1 cellular context compared by ENCODE assay signal in the genomic region with DNA sequence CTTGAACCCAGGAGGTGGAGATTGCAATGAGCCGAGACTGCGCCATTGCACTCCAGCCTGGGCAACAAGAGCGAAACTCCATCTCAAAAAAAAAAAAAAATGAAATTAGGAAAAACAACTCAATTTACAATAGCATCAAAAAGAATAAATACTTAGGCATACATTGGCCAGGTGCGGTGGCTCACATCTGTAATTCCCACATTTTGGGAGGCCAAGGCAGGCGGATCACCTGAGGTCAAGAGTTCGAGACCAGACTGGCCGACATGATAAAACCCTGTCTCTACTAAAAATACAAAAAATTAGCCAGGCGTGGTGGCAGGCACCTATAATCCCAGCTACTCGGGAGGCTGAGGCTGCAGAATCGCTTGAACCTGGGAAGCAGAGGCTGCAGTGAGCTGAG. TPM values are rescaled to one million over a fixed set of nuclear protein-coding genes. Genes with fewer than 3 reads are reported as not detected.
"Had no signal": no experiment of that assay in that cellular context is flagged by ENCODE, and none has a peak within 500 bp of the region (broad histone marks: within the 10 kb centered on the region; RNA-seq: fewer than 3 reads in every experiment).

No MANE protein-coding gene starts in this region.

RNA-seq across cellular contexts. Expression of a gene that starts 17.0 kb away (rescaled TPM):
- total RNA-seq: body of pancreas had no signal
